ENCODE assay signal across 14 cellular contexts in the genomic region with DNA sequence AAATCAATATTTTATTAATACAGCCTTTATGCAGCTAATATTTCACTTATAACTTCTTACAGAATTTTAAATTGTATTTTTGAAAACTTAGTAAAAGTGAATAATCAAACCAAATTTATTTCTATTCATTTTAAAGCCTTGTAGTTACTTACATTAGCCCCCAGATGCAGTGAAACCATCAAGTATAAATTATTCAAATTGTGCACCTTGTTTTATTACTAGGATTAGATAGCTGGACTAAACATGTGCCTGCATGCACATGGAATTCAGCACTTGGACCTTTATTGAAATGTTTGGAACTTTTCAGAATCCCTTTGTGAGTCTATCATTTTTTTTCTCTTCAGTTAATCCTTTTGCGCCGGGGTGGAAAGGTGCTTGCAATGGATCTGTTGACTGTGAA. TPM values are rescaled to one million over a fixed set of nuclear protein-coding genes. Genes with fewer than 3 reads are reported as not detected.
A peak's percentile ranks its signal among the peaks of the same experiment; 100 is the strongest.
DNase-seq lines count a peak whose midpoint lies in the region; TF ChIP-seq lines count a peak whose summit lies in the region.
"Had no signal": no experiment of that assay in that cellular context is flagged by ENCODE, and none has a peak within 500 bp of the region (broad histone marks: within the 10 kb centered on the region; RNA-seq: fewer than 3 reads in every experiment).

No MANE protein-coding gene starts in this region.

- H3K27ac Mint-ChIP-seq in type B pancreatic cell, result no peak overlapping the region
- H3K27ac Mint-ChIP-seq: mesothelial cell of epicardium, T-cell had no signal

- H3K4me1 ChIP-seq in adipocyte (ENCODE audit: control insufficient read depth, insufficient read depth, low read length), result no peaks in the 10 kb centered on the region
- H3K4me1 ChIP-seq: uterus had no signal

- H3K9me3 Mint-ChIP-seq in type B pancreatic cell, result no peaks in the 10 kb centered on the region
- H3K9me3 Mint-ChIP-seq: activated T-cell treated with anti-CD3 and anti-CD28 coated beads, Interleukin-2, amount 50 U/mL, for 4 hours; T-cell had no signal

- no peak overlapping the region for H3K9ac ChIP-seq in adipocyte (ENCODE audit: low read length)
- H3K9ac ChIP-seq: KMS-11 had no signal

- H3K36me3 Mint-ChIP-seq in type B pancreatic cell, result no peaks in the 10 kb centered on the region
- H3K36me3 Mint-ChIP-seq: mesothelial cell of epicardium, T-cell had no signal

- DNase-seq in DMS 273 treated with DMSO at 0.1 percent for 48 hours (lab: John Stamatoyannopoulos, UW), result peak; percentile 43
- peak; percentile 64 for DNase-seq in adipocyte (ENCODE audit: low read depth)
- DNase-seq in lung microvascular endothelial cell (ENCODE audit: low read depth in 2 of 2), result peak; percentile 37
- no peak for DNase-seq in NCI-H187 (lab: John Stamatoyannopoulos, UW)
- no peak for DNase-seq in stimulated activated CD4-positive, alpha-beta T cell treated with anti-CD3 and anti-CD28 coated beads, Interleukin-2, amount 100 ng/mL, for 24 hours
- DNase-seq in type B pancreatic cell (ENCODE audit: extremely low spot score, unreplicated experiment), result no peak
- no peak for DNase-seq in NCI-H774 (lab: John Stamatoyannopoulos, UW)
- DNase-seq: activated T-cell treated with anti-CD3 and anti-CD28 coated beads, Interleukin-2, amount 50 U/mL, for 4 hours; stimulated activated CD4-positive, alpha-beta T cell treated with anti-CD3 and anti-CD28 coated beads, Interleukin-1b, Interleukin-23, amount 100 ng/mL, for 48 hours; T-cell; uterus had no signal

- H3K4me1 Mint-ChIP-seq in type B pancreatic cell (ENCODE audit: unreplicated experiment), result no peaks in the 10 kb centered on the region
- H3K4me1 Mint-ChIP-seq: mesothelial cell of epicardium had no signal

- H3K9me3 ChIP-seq in adipocyte (ENCODE audit: control insufficient read depth, low read length), result peaks cover 10% of the 10 kb centered on the region
- H3K9me3 ChIP-seq: uterus had no signal

- no peak overlapping the region for H3K4me3 ChIP-seq in adipocyte (ENCODE audit: low read length)
- H3K4me3 ChIP-seq: uterus had no signal

- no peak for TF ChIP-seq CTCF in type B pancreatic cell (conservative IDR thresholded peaks at IDR 0.05)

- peak; percentile 39 for TF ChIP-seq RAD21 in Ishikawa (IDR thresholded peaks at IDR 0.05; ENCODE audit: low read depth)

- H3K4me3 Mint-ChIP-seq in type B pancreatic cell, result no peak overlapping the region
- H3K4me3 Mint-ChIP-seq: activated T-cell treated with anti-CD3 and anti-CD28 coated beads, Interleukin-2, amount 50 U/mL, for 4 hours; mesothelial cell of epicardium; T-cell had no signal

- no peak for TF ChIP-seq EP300 in Ishikawa (IDR thresholded peaks at IDR 0.05; ENCODE audit: borderline replicate concordance)

- H3K36me3 ChIP-seq in adipocyte (ENCODE audit: control insufficient read depth, insufficient read depth, low read length, severe bottlenecking), result no peaks in the 10 kb centered on the region
- H3K36me3 ChIP-seq: uterus had no signal

- H3K27me3 Mint-ChIP-seq in type B pancreatic cell, result peaks cover 24% of the 10 kb centered on the region
- H3K27me3 Mint-ChIP-seq: T-cell had no signal

- peaks cover 20% of the 10 kb centered on the region for H3K27me3 ChIP-seq in adipocyte (replicated peaks; ENCODE audit: control insufficient read depth, insufficient read depth, low read length)
- H3K27me3 ChIP-seq: uterus had no signal

TF ChIP-seq in Ishikawa, 13 proteins besides CTCF, POLR2A, EP300 and RAD21:
- no peak for TF ChIP-seq TAF1 (IDR thresholded peaks at IDR 0.05; ENCODE audit: low read depth)
- no peak for TF ChIP-seq EGR1 (IDR thresholded peaks at IDR 0.05)
- TF ChIP-seq, protein P1, sequence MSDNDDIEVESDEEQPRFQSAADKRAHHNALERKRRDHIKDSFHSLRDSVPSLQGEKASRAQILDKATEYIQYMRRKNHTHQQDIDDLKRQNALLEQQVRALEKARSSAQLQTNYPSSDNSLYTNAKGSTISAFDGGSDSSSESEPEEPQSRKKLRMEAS (IDR thresholded peaks at IDR 0.05), result no peak
- no peak for TF ChIP-seq CEBPB (IDR thresholded peaks at IDR 0.05)
- no peak for TF ChIP-seq ZBTB7A (IDR thresholded peaks at IDR 0.05; ENCODE audit: low read depth)
- TF ChIP-seq TEAD4 (IDR thresholded peaks at IDR 0.05), result no peak
- TF ChIP-seq CREB1 (IDR thresholded peaks at IDR 0.05; ENCODE audit: low read depth), result no peak
- TF ChIP-seq, protein P2, sequence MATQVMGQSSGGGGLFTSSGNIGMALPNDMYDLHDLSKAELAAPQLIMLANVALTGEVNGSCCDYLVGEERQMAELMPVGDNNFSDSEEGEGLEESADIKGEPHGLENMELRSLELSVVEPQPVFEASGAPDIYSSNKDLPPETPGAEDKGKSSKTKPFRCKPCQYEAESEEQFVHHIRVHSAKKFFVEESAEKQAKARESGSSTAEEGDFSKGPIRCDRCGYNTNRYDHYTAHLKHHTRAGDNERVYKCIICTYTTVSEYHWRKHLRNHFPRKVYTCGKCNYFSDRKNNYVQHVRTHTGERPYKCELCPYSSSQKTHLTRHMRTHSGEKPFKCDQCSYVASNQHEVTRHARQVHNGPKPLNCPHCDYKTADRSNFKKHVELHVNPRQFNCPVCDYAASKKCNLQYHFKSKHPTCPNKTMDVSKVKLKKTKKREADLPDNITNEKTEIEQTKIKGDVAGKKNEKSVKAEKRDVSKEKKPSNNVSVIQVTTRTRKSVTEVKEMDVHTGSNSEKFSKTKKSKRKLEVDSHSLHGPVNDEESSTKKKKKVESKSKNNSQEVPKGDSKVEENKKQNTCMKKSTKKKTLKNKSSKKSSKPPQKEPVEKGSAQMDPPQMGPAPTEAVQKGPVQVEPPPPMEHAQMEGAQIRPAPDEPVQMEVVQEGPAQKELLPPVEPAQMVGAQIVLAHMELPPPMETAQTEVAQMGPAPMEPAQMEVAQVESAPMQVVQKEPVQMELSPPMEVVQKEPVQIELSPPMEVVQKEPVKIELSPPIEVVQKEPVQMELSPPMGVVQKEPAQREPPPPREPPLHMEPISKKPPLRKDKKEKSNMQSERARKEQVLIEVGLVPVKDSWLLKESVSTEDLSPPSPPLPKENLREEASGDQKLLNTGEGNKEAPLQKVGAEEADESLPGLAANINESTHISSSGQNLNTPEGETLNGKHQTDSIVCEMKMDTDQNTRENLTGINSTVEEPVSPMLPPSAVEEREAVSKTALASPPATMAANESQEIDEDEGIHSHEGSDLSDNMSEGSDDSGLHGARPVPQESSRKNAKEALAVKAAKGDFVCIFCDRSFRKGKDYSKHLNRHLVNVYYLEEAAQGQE (IDR thresholded peaks at IDR 0.05; ENCODE audit: low read depth), result no peak
- TF ChIP-seq TCF12 (IDR thresholded peaks at IDR 0.05; ENCODE audit: low read depth), result no peak
TF ChIP-seq in Ishikawa: peak in this region for 0.

RNA-seq across cellular contexts. Expression of a gene that starts 4.7 kb away (rescaled TPM):
- total RNA-seq in lung microvascular endothelial cell, result not detected in 2 replicates
- not detected in 2 replicates for total RNA-seq in type B pancreatic cell (ENCODE audit: low replicate concordance)
- total RNA-seq: mesothelial cell of epicardium, uterus had no signal

RNA-seq across cellular contexts. Expression of a gene that starts 8.6 kb away (rescaled TPM):
- not detected in 2 replicates for total RNA-seq in lung microvascular endothelial cell
- 0.19 and 0.29 TPM in 2 replicates for total RNA-seq in type B pancreatic cell (ENCODE audit: low replicate concordance)

RNA-seq across cellular contexts. Expression of a gene that starts 45.7 kb away (rescaled TPM):
- total RNA-seq in lung microvascular endothelial cell (1.6 and 1.7 TPM in 2 replicates), type B pancreatic cell (ENCODE audit: low replicate concordance) (15.8 and 16.4 TPM in 2 replicates)

RNA-seq across cellular contexts. Expression of a gene that starts 54.7 kb away (rescaled TPM):
- 25.9 and 38.5 TPM in 2 replicates for total RNA-seq in lung microvascular endothelial cell
- 59.8 and 82.7 TPM in 2 replicates for total RNA-seq in type B pancreatic cell (ENCODE audit: low replicate concordance)

RNA-seq across cellular contexts. Expression of a gene that starts 54.8 kb away (rescaled TPM):
- total RNA-seq in lung microvascular endothelial cell, result not detected in 2 replicates
- total RNA-seq in type B pancreatic cell (ENCODE audit: low replicate concordance), result not detected in 2 replicates
- total RNA-seq: activated T-cell treated with anti-CD3 and anti-CD28 coated beads, Interleukin-2, amount 50 U/mL, for 4 hours; mesothelial cell of epicardium; T-cell had no signal

Comparison
In these comparisons a context has a peak if more than half of its experiments do, and no peak if none do; other contexts are left out.
1. DNase-seq: peak in DMS 273 treated with DMSO at 0.1 percent for 48 hours (single experiment), adipocyte (single experiment) and lung microvascular endothelial cell (2 of 2); none in NCI-H187 (0 of 2), stimulated activated CD4-positive, alpha-beta T cell treated with anti-CD3 and anti-CD28 coated beads, Interleukin-2, amount 100 ng/mL, for 24 hours (0 of 2), type B pancreatic cell (single experiment) and NCI-H774 (single experiment).